In the genomic region with DNA sequence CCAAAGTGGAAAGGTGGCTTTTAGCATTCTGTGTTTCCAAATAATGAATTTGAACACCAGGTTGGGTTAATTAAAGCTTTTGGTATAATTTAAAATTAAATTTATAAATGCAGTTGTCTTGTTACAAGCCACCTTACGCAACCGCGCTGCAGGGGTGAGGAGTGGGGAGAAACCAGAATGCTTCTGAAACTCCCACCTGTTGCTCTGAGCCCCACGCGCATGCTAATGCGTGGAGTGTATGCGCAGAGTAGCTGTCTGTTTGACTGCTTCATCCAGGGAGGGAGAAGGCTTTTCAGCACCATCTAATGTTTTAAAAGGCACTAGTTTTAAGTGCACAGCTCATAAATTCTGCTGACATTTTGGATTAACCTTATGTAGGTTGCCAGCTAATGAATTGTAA, we compare ENCODE assay signal across 17 cellular contexts. TPM values are rescaled to one million over a fixed set of nuclear protein-coding genes. Genes with fewer than 3 reads are reported as not detected.
DNase-seq lines count a peak whose midpoint lies in the region; ATAC-seq and TF ChIP-seq lines count a peak whose summit lies in the region.
"Had no signal": no experiment of that assay in that cellular context is flagged by ENCODE, and none has a peak within 500 bp of the region (broad histone marks: within the 10 kb centered on the region; RNA-seq: fewer than 3 reads in every experiment).

No MANE protein-coding gene starts in this region.

- no peaks in the 10 kb centered on the region for H3K9me3 Mint-ChIP-seq in activated T-cell treated with anti-CD3 and anti-CD28 coated beads, Interleukin-2, amount 50 U/mL, for 4 hours
- no peaks in the 10 kb centered on the region for H3K9me3 Mint-ChIP-seq in GM23338
- no peaks in the 10 kb centered on the region for H3K9me3 Mint-ChIP-seq in activated naive CD8-positive, alpha-beta T cell (ENCODE audit: low read depth)
- H3K9me3 Mint-ChIP-seq: CD8-positive, alpha-beta memory T cell had no signal

- H3K36me3 Mint-ChIP-seq in activated T-cell treated with anti-CD3 and anti-CD28 coated beads, Interleukin-2, amount 50 U/mL, for 4 hours (ENCODE audit: insufficient read depth) = peaks cover 32% of the 10 kb centered on the region
- peaks cover 61% of the 10 kb centered on the region for H3K36me3 Mint-ChIP-seq in GM23338 (ENCODE audit: low read depth)
- H3K36me3 Mint-ChIP-seq in activated naive CD8-positive, alpha-beta T cell = peaks cover 14% of the 10 kb centered on the region

- no peak overlapping the region for H2AFZ ChIP-seq in GM23338

- H3K4me2 ChIP-seq in GM23338 = no peak overlapping the region

- peaks cover 29% of the 10 kb centered on the region for H4K20me1 ChIP-seq in GM23338 (replicated peaks; ENCODE audit: insufficient read depth)

- H3K27me3 ChIP-seq in GM23338 (ENCODE audit: insufficient read depth) = no peaks in the 10 kb centered on the region
- H3K27me3 ChIP-seq: BE2C had no signal

- ATAC-seq in activated T-cell treated with anti-CD3 and anti-CD28 coated beads, Interleukin-2, amount 50 U/mL, for 4 hours = no peak
- ATAC-seq in GM23338 (peak; percentile 40; the same call in 2 of the 3 replicates), HG03457 (IDR thresholded peaks at IDR 0.05; ENCODE audit: unreplicated experiment) (no peak)
- no peak for ATAC-seq in activated CD4-positive, CD25-positive, alpha-beta regulatory T cell treated with anti-CD3 and anti-CD28 coated beads, Interleukin-2, amount 50 U/mL, for 24 hours
- ATAC-seq: Panc1 had no signal

- no peak for DNase-seq in activated T-cell treated with anti-CD3 and anti-CD28 coated beads, Interleukin-2, amount 50 U/mL, for 4 hours
- DNase-seq in activated T-cell treated with anti-CD3 and anti-CD28 coated beads for 4 hours (no peak), GM23338 (ENCODE audit: low spot score) (no peak), putamen (ENCODE audit: low spot score) (peak; percentile 33), DMS53 treated with DMSO at 0.1 percent for 48 hours (lab: John Stamatoyannopoulos, UW; ENCODE audit: unreplicated experiment) (no peak)
- DNase-seq: BE2C, KG1, NCI-H1092, NCI-H187 treated with DMSO at 0.1 percent for 48 hours, NCI-H2171 treated with DMSO at 0.1 percent for 48 hours, NCI-H774, Right ventricle myocardium superior had no signal

- peaks cover 55% of the 10 kb centered on the region for H3K4me1 Mint-ChIP-seq in activated T-cell treated with anti-CD3 and anti-CD28 coated beads, Interleukin-2, amount 50 U/mL, for 4 hours (ENCODE audit: low read depth)
- peaks cover 37% of the 10 kb centered on the region for H3K4me1 Mint-ChIP-seq in GM23338
- H3K4me1 Mint-ChIP-seq in activated naive CD8-positive, alpha-beta T cell (ENCODE audit: low read depth) = peaks cover 71% of the 10 kb centered on the region

- H3K9me2 ChIP-seq in GM23338 (ENCODE audit: insufficient read depth) = no peaks in the 10 kb centered on the region

- no peaks in the 10 kb centered on the region for H3F3A ChIP-seq in GM23338 (replicated peaks; ENCODE audit: low read depth)

- H3K4me3 ChIP-seq in GM23338 = no peak overlapping the region

- peaks cover 16% of the 10 kb centered on the region; the same call in 1 of the 2 replicates for H3K36me3 ChIP-seq in GM23338 (ENCODE audit: insufficient read depth)

- no peak overlapping the region for H3K27ac Mint-ChIP-seq in GM23338
- peak overlapping the region; percentile 99 for H3K27ac Mint-ChIP-seq in activated naive CD8-positive, alpha-beta T cell

- peak overlapping the region; percentile 46 for H3K4me3 Mint-ChIP-seq in activated T-cell treated with anti-CD3 and anti-CD28 coated beads, Interleukin-2, amount 50 U/mL, for 4 hours
- H3K4me3 Mint-ChIP-seq in GM23338 = no peak overlapping the region
- peak overlapping the region; percentile 93 for H3K4me3 Mint-ChIP-seq in activated naive CD8-positive, alpha-beta T cell

- H3K4me1 ChIP-seq in GM23338 (ENCODE audit: insufficient read depth) = peaks cover 25% of the 10 kb centered on the region

- 0 out of 2 replicates have a peak overlapping the region, but pooled peaks have one; percentile 32 for H3K27ac ChIP-seq in GM23338 (ENCODE audit: low read depth)

- no peak for TF ChIP-seq CTCF in GM23338 (conservative IDR thresholded peaks at IDR 0.05; ENCODE audit: low read depth in 2 of 2)

- H3K79me2 ChIP-seq in GM23338 (replicated peaks; ENCODE audit: insufficient read depth) = peaks cover 85% of the 10 kb centered on the region

- no peaks in the 10 kb centered on the region for H3K27me3 Mint-ChIP-seq in activated T-cell treated with anti-CD3 and anti-CD28 coated beads, Interleukin-2, amount 50 U/mL, for 4 hours (ENCODE audit: low read depth)
- peaks cover 4% of the 10 kb centered on the region for H3K27me3 Mint-ChIP-seq in GM23338 (ENCODE audit: insufficient read depth, low read depth, poor library complexity)
- no peaks in the 10 kb centered on the region for H3K27me3 Mint-ChIP-seq in activated naive CD8-positive, alpha-beta T cell

TF ChIP-seq in GM23338, 12 proteins besides CTCF, POLR2A, EP300 and RAD21 (continues in another document):
- no peak for TF ChIP-seq POLR2AphosphoS5 (IDR thresholded peaks at IDR 0.05; ENCODE audit: low read depth)
- TF ChIP-seq EZH2 (IDR thresholded peaks at IDR 0.05; ENCODE audit: low read depth, unreplicated experiment) = no peak
- no peak for TF ChIP-seq STAT1 (IDR thresholded peaks at IDR 0.05; ENCODE audit: unreplicated experiment)
- no peak for TF ChIP-seq EZH2phosphoT487 (IDR thresholded peaks at IDR 0.05; ENCODE audit: unreplicated experiment)
- TF ChIP-seq, protein P1, sequence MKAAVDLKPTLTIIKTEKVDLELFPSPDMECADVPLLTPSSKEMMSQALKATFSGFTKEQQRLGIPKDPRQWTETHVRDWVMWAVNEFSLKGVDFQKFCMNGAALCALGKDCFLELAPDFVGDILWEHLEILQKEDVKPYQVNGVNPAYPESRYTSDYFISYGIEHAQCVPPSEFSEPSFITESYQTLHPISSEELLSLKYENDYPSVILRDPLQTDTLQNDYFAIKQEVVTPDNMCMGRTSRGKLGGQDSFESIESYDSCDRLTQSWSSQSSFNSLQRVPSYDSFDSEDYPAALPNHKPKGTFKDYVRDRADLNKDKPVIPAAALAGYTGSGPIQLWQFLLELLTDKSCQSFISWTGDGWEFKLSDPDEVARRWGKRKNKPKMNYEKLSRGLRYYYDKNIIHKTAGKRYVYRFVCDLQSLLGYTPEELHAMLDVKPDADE (IDR thresholded peaks at IDR 0.05) = no peak
- no peak for TF ChIP-seq ZNF331 (CRISPR knock-in tag; IDR thresholded peaks at IDR 0.05; ENCODE audit: low read depth)
- no peak for TF ChIP-seq JUNB (IDR thresholded peaks at IDR 0.05; ENCODE audit: unreplicated experiment)
- TF ChIP-seq NANOG (IDR thresholded peaks at IDR 0.05; ENCODE audit: borderline replicate concordance) = no peak
- no peak for TF ChIP-seq ZNF114 (CRISPR knock-in tag; IDR thresholded peaks at IDR 0.05)

RNA-seq across cellular contexts. Expression of gene OGT, which starts 12.5 kb away (rescaled TPM):
- total RNA-seq in activated T-cell treated with anti-CD3 and anti-CD28 coated beads, Interleukin-2, amount 50 U/mL, for 4 hours = 100 to 1,000 TPM; 150 to 198 (median 166) TPM
- 128 and 163 TPM in 2 replicates for total RNA-seq in GM23338 (2014; rRNA removed; shearing (Covaris generic))
- 35.5 and 43.3 TPM in 2 replicates for polyA plus RNA-seq in GM23338 (2016; fragmentation: Nextera tagmentation; extraction: Ambion mirVana)

RNA-seq across cellular contexts. Expression of gene GCNA, which starts 32.9 kb away (rescaled TPM):
- total RNA-seq in activated T-cell treated with anti-CD3 and anti-CD28 coated beads, Interleukin-2, amount 50 U/mL, for 4 hours = 1 to 10 TPM; 1.7 to 2.2 (median 2.1) TPM
- total RNA-seq in GM23338 (2014; rRNA removed; shearing (Covaris generic)) = 1.5 and 2.7 TPM in 2 replicates
- polyA plus RNA-seq in GM23338 (2016; fragmentation: Nextera tagmentation; extraction: Ambion mirVana) = 0.63 and 1.2 TPM in 2 replicates
